8 cellular contexts compared by ENCODE assay signal in the genomic region with DNA sequence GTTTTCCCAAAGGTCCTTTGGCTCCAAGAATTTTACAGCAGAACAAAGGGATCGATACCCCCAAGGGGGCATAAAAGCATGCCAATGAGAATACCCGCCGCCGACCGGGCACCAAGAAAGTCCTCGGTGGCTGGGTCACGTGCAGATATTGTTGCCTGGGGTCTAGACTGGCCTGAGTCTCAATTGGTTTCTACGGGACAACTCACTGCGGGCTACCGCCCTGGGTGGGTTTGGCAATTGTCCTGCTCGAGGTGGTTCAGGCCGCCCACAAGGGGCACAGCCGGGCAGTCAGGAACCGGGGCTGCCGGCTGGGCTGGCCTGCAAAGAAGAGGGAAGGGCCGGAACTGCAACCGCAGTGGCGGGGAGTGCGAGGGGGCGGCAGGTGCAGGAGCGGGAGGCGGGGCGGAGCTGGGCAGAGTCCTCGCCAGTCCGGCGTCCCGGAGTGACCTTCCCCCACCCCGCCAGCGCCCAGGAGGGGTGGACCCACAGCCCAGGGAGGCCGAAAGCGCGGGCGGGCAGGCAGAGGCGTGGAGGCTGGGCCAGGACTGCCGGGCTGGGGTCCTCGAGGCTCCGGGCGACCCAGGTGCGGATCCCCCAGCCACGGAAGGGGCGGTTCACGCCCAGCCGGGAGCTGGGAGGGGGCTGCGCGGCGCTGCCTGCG. TPM values are rescaled to one million over a fixed set of nuclear protein-coding genes. Genes with fewer than 3 reads are reported as not detected.
DNase-seq lines count a peak whose midpoint lies in the region; ATAC-seq and TF ChIP-seq lines count a peak whose summit lies in the region.

No MANE protein-coding gene starts in this region.

- TF ChIP-seq CTCF in foreskin fibroblast (IDR thresholded peaks at IDR 0.05; ENCODE audit: low read depth, low read length) = no peak
- no peak for TF ChIP-seq CTCF in neural cell (IDR thresholded peaks at IDR 0.05; ENCODE audit: poor library complexity, severe bottlenecking)

- peak; percentile 82 for DNase-seq in CD1c-positive myeloid dendritic cell (ENCODE audit: extremely low spot score)
- peak; percentile 86 for DNase-seq in NCI-H2227 treated with DMSO at 0.1 percent for 48 hours (lab: John Stamatoyannopoulos, UW)
- DNase-seq in activated T-helper 1 cell treated with Interleukin-2 at 50 U/mL for 16 hours (ENCODE audit: low read depth) = peak; percentile 15
- peak in 1 of 2 donors; percentile 40 for DNase-seq in foreskin fibroblast
- DNase-seq in HCEC 1CT = no peak

- ATAC-seq in GM18867 (IDR thresholded peaks at IDR 0.05; ENCODE audit: unreplicated experiment) (peak; percentile 37), HG03066 (IDR thresholded peaks at IDR 0.05; ENCODE audit: low read depth, unreplicated experiment) (peak; percentile 28)

- H3K4me3 ChIP-seq in foreskin fibroblast (ENCODE audit: low read depth in 1 of 2, low read length in 2 of 2) = peak overlapping the region; percentile 77 to 91
- H3K4me3 ChIP-seq in neural cell (ENCODE audit: low read length) = peak overlapping the region; percentile 92

- peaks cover 39% of the 10 kb centered on the region for H3K79me2 ChIP-seq in neural cell (replicated peaks; ENCODE audit: insufficient read depth, low read length)

- peak overlapping the region; percentile 92 for H3K27ac ChIP-seq in neural cell (ENCODE audit: low read length)

- no peaks in the 10 kb centered on the region for H3K27me3 ChIP-seq in neural cell (ENCODE audit: insufficient read depth, low read depth, low read length)

- H2AFZ ChIP-seq in neural cell (ENCODE audit: low read depth, low read length) = peak overlapping the region; percentile 88

- no peaks in the 10 kb centered on the region for H3F3A ChIP-seq in neural cell (ENCODE audit: insufficient read depth, low read length, poor library complexity, severe bottlenecking)

- TF ChIP-seq EP300 in neural cell (conservative IDR thresholded peaks at IDR 0.05; ENCODE audit: poor library complexity, severe bottlenecking) = no peak

- no peak for TF ChIP-seq RAD21 in neural cell (conservative IDR thresholded peaks at IDR 0.05)

- H3K36me3 ChIP-seq in neural cell (ENCODE audit: insufficient read depth, low read length) = no peaks in the 10 kb centered on the region

- H3K4me2 ChIP-seq in neural cell (ENCODE audit: low read length) = peak overlapping the region; percentile 70

- no peaks in the 10 kb centered on the region for H3K9me3 ChIP-seq in neural cell (ENCODE audit: low read length)

- H3K9me2 ChIP-seq in neural cell (ENCODE audit: insufficient read depth, low read length) = no peaks in the 10 kb centered on the region

- no peaks in the 10 kb centered on the region for H4K20me1 ChIP-seq in neural cell (ENCODE audit: insufficient read depth)

- peak overlapping the region; percentile 96 for H3K9ac ChIP-seq in neural cell (ENCODE audit: low read length)

TF ChIP-seq in neural cell, 6 proteins besides CTCF, POLR2A, EP300 and RAD21:
- TF ChIP-seq MXI1 (conservative IDR thresholded peaks at IDR 0.05; ENCODE audit: poor library complexity, severe bottlenecking) (peak; percentile 36), POLR2AphosphoS5 (IDR thresholded peaks at IDR 0.05) (no peak)
TF ChIP-seq in neural cell: peak in this region for 1.

RNA-seq across cellular contexts. Expression of a gene that starts 0.9 kb away (rescaled TPM):
- 98.8 and 114 TPM in 2 replicates for polyA plus RNA-seq in neural cell
- polyA minus RNA-seq in neural cell = 107 and 119 TPM in 2 replicates
